Comparison of ENCODE assay signal across 10 cellular contexts in the genomic region with DNA sequence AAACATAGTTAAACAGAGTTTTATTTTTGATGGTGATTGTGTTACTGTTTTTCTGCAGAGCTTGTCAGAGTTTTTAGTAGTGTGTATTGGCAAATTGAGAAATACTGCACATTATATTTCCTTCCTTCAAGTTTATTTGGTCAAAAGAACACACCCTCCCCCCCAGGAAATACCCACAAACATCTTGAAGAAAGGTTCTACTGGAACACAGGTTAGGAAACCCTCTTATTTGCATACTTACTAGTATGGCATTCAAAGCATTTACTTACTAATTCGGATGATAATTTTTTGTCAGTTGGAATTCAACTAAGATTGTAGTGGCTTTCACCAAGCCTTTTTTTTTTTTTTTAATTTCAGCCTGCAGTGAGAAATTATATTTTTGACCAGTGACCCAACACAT. TPM values are rescaled to one million over a fixed set of nuclear protein-coding genes. Genes with fewer than 3 reads are reported as not detected.
A peak's percentile ranks its signal among the peaks of the same experiment; 100 is the strongest.
DNase-seq lines count a peak whose midpoint lies in the region; ATAC-seq and TF ChIP-seq lines count a peak whose summit lies in the region.
"Had no signal": no experiment of that assay in that cellular context is flagged by ENCODE, and none has a peak within 500 bp of the region (broad histone marks: within the 10 kb centered on the region; RNA-seq: fewer than 3 reads in every experiment).

No MANE protein-coding gene starts in this region.

- TF ChIP-seq CTCF in DOHH2 (IDR thresholded peaks at IDR 0.05; ENCODE audit: low read depth, low read length, poor library complexity, severe bottlenecking) (no peak), SU-DHL-6 (IDR thresholded peaks at IDR 0.05; ENCODE audit: insufficient read depth, low read length, poor library complexity, severe bottlenecking) (no peak), left lung (IDR thresholded peaks at IDR 0.05) (no peak), adrenal gland (IDR thresholded peaks at IDR 0.05) (no peak)

- no peaks in the 10 kb centered on the region for H3K27me3 ChIP-seq in DOHH2 (ENCODE audit: control insufficient read depth, low read length)
- H3K27me3 ChIP-seq in GM23248 (replicated peaks; ENCODE audit: insufficient read depth), result no peaks in the 10 kb centered on the region
- no peaks in the 10 kb centered on the region for H3K27me3 ChIP-seq in SU-DHL-6 (ENCODE audit: low read length)
- no peaks in the 10 kb centered on the region for H3K27me3 ChIP-seq in left lung
- H3K27me3 ChIP-seq in adrenal gland, result no peaks in the 10 kb centered on the region

- WGBS in GM23248 (ENCODE audit: low coverage in 1 of 2, low lambda C conversion rate in 2 of 2, missing lambda C conversion rate in 2 of 2), 2 experiments, result 8% methylated on average over 1 of the region's 1 CpG
- WGBS in adrenal gland, 4 donors, result 66 to 89% (median 80%) methylated on average over 1 of the region's 1 CpG

- H3K4me3 ChIP-seq in DOHH2 (ENCODE audit: low read length) (peak overlapping the region; percentile 25), GM23248 (0 out of 2 replicates have a peak overlapping the region, but pooled peaks have one; percentile 11), SU-DHL-6 (ENCODE audit: insufficient read depth, low read length, poor library complexity, severe bottlenecking) (no peak overlapping the region), left lung (no peak overlapping the region), adrenal gland (no peak overlapping the region)

- intact Hi-C loops in left lung (cut with DNase I), result no loop called here
- intact Hi-C loops in Right ventricle myocardium inferior (cut with DNase I), result no loop called here
- intact Hi-C loops in adrenal gland (cut with DNase I), result no loop called here

- TF ChIP-seq POLR2A in adrenal gland (IDR thresholded peaks at IDR 0.05), result no peak

- peaks cover 32% of the 10 kb centered on the region for H3K36me3 ChIP-seq in DOHH2 (ENCODE audit: control insufficient read depth, low read length)
- no peaks in the 10 kb centered on the region for H3K36me3 ChIP-seq in GM23248 (ENCODE audit: low read depth)
- no peaks in the 10 kb centered on the region for H3K36me3 ChIP-seq in SU-DHL-6 (ENCODE audit: low read length)
- H3K36me3 ChIP-seq in left lung, result peaks cover 0 to 27% of the 10 kb centered on the region in 2 donors
- peaks cover 0 to 5% of the 10 kb centered on the region in 2 donors for H3K36me3 ChIP-seq in adrenal gland (replicated peaks in 1 of 2)

- peaks cover 46% of the 10 kb centered on the region for H3K4me1 ChIP-seq in DOHH2 (ENCODE audit: control insufficient read depth, low read length)
- peaks cover 42% of the 10 kb centered on the region for H3K4me1 ChIP-seq in GM23248 (ENCODE audit: insufficient read depth)
- H3K4me1 ChIP-seq in left lung, result peaks cover 10 to 91% of the 10 kb centered on the region in 2 donors
- peaks cover 0 to 10% of the 10 kb centered on the region in 2 donors for H3K4me1 ChIP-seq in adrenal gland (replicated peaks in 1 of 2)

- no peaks in the 10 kb centered on the region for H3F3A ChIP-seq in DOHH2 (ENCODE audit: control insufficient read depth, insufficient read depth)
- H3F3A ChIP-seq in GM23248 (ENCODE audit: insufficient read depth), result peaks cover 15% of the 10 kb centered on the region
- peaks cover 21% of the 10 kb centered on the region for H3F3A ChIP-seq in SU-DHL-6 (ENCODE audit: insufficient read depth)

- H3K4me2 ChIP-seq in DOHH2 (ENCODE audit: low read length) (peak overlapping the region; percentile 39), GM23248 (ENCODE audit: unreplicated experiment) (peak overlapping the region; percentile 61), SU-DHL-6 (ENCODE audit: low read depth, low read length, poor library complexity, severe bottlenecking) (peak overlapping the region; percentile 12)

- peaks cover 18% of the 10 kb centered on the region for H4K20me1 ChIP-seq in DOHH2 (ENCODE audit: control insufficient read depth, insufficient read depth, low read depth, low read length)
- H4K20me1 ChIP-seq in GM23248 (ENCODE audit: insufficient read depth), result peaks cover 3% of the 10 kb centered on the region
- H4K20me1 ChIP-seq in SU-DHL-6 (ENCODE audit: low read depth, low read length), result peaks cover 5% of the 10 kb centered on the region; the same call in 1 of the 2 replicates

- no peaks in the 10 kb centered on the region for H3K9me2 ChIP-seq in DOHH2 (replicated peaks; ENCODE audit: control insufficient read depth, low read length)
- H3K9me2 ChIP-seq in GM23248 (ENCODE audit: insufficient read depth), result no peaks in the 10 kb centered on the region
- H3K9me2 ChIP-seq in SU-DHL-6 (replicated peaks; ENCODE audit: insufficient read depth, low read length), result no peaks in the 10 kb centered on the region

- H3K9me3 ChIP-seq in DOHH2 (ENCODE audit: control insufficient read depth, insufficient read depth, low read length) (no peaks in the 10 kb centered on the region), GM23248 (ENCODE audit: low read depth) (no peaks in the 10 kb centered on the region), SU-DHL-6 (ENCODE audit: insufficient read depth, low read length) (no peaks in the 10 kb centered on the region), left lung (no peaks in the 10 kb centered on the region), adrenal gland (replicated peaks in 1 of 3) (no peaks in the 10 kb centered on the region)

- peak; percentile 39 for DNase-seq in GM23248
- DNase-seq in left lung, result no peak
- no peak for DNase-seq in Right ventricle myocardium inferior (ENCODE audit: missing footprints)
- no peak for DNase-seq in adrenal gland
- DNase-seq in mesenteric fat pad (ENCODE audit: low spot score), result no peak
- DNase-seq: erythroblast, NCI-H2227 treated with DMSO at 0.1 percent for 48 hours had no signal

- H3K79me2 ChIP-seq in DOHH2 (ENCODE audit: control insufficient read depth, low read length) (peaks cover 84% of the 10 kb centered on the region), GM23248 (ENCODE audit: insufficient read depth) (peaks cover 100% of the 10 kb centered on the region), SU-DHL-6 (ENCODE audit: insufficient read depth, low read length) (peaks cover 94% of the 10 kb centered on the region)

- in situ Hi-C loops in GM23248 (cut with MboI), result no loop called here

- peak; percentile 80 for ATAC-seq in left lung
- no peak for ATAC-seq in Right ventricle myocardium inferior
- no peak for ATAC-seq in GM19397 (IDR thresholded peaks at IDR 0.05; ENCODE audit: unreplicated experiment)

- H2AFZ ChIP-seq in GM23248 (no peak overlapping the region), SU-DHL-6 (ENCODE audit: low read depth, low read length, severe bottlenecking) (no peak overlapping the region)

- H3K27ac ChIP-seq in DOHH2 (ENCODE audit: low read depth, low read length) (no peak overlapping the region), GM23248 (peak overlapping the region; percentile 52), SU-DHL-6 (ENCODE audit: low read depth, low read length) (peak overlapping the region; percentile 3; the same call in 1 of the 2 replicates), left lung (peak overlapping the region; percentile 20 to 78), adrenal gland (no peak overlapping the region)

- no peak overlapping the region for H3K9ac ChIP-seq in GM23248
- no peak overlapping the region for H3K9ac ChIP-seq in SU-DHL-6 (ENCODE audit: low read length)

RNA-seq across cellular contexts. Expression of a gene that starts 9.1 kb away (rescaled TPM):
- 49.1 and 52.1 TPM in 2 replicates for total RNA-seq in GM23248 (2014; rRNA removed; shearing (Covaris generic))
- polyA plus RNA-seq in GM23248 (2016; fragmentation: Nextera tagmentation; extraction: Ambion mirVana) (22.7 and 23.1 TPM in 2 replicates), adrenal gland (10 to 100 TPM; 10.5 to 65.8 (median 19.5) TPM)
- total RNA-seq in left lung (10 to 100 TPM; 67.2 to 86.5 TPM), Right ventricle myocardium inferior (91.9 TPM), adrenal gland (10 to 100 TPM; 47.1 to 96.1 (median 58.6) TPM), mesenteric fat pad (94.0 TPM)

Comparison
In these comparisons a context has a peak if more than half of its experiments do, and no peak if none do; other contexts are left out.
1. H3K27ac ChIP-seq: peak in GM23248 (single experiment), SU-DHL-6 (single experiment) and left lung (2 of 2); none in DOHH2 (single experiment) and adrenal gland (0 of 5).
2. H3K4me3 ChIP-seq: peak in DOHH2 (single experiment) and GM23248 (single experiment); none in SU-DHL-6 (single experiment), left lung (0 of 2) and adrenal gland (0 of 4).
3. Peak in every context shown above with its lines, with median percentiles within 50 percentile points of each other: H3K4me2 ChIP-seq.